In the genomic region with DNA sequence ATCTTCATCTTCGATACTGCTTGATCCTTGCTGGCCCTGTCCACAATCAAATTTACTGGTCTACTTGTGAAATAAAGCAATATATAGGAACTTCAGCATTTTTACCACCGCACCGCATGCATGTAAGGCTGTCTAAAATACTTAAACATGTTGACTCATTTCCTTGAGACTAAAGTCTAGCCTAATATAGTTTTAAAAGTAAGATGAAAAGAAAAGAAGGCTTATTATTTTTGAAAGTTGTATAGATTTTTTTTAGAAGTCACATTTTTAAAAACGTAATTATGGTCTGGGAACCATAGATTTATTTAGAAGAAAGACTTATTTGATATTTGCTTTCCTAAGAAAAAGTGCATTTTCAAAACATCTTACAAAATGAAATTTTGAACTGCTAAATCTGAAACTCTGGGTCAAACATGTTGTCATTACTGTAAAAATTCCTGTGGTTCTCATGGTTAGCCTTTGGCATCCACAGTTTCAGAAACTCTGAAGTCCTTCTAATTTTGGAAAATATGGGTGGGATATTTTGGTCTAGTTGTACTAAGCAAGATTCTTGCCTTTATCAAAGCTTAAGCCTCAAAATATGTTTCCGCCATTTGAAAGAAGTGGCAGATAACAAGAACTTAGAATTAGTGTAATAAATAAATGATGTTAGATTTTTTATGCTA, we compare ENCODE assay signal across 11 cellular contexts.
A peak's percentile ranks its signal among the peaks of the same experiment; 100 is the strongest.
DNase-seq lines count a peak whose midpoint lies in the region; TF ChIP-seq lines count a peak whose summit lies in the region.
"Had no signal": no experiment of that assay in that cellular context is flagged by ENCODE, and none has a peak within 500 bp of the region (broad histone marks: within the 10 kb centered on the region; RNA-seq: fewer than 3 reads in every experiment).

No MANE protein-coding gene starts in this region.

- H3K4me3 ChIP-seq in ACC112 (ENCODE audit: low read depth, low read length) (no peak overlapping the region), suprapubic skin (no peak overlapping the region), Karpas-422 (ENCODE audit: low read length) (no peak overlapping the region)
- H3K4me3 ChIP-seq: left ventricle myocardium inferior had no signal

- H3K9ac ChIP-seq in Karpas-422 (ENCODE audit: low read length) = no peak overlapping the region

- H4K20me1 ChIP-seq in Karpas-422 (ENCODE audit: insufficient read depth, low read depth, low read length) = no peaks in the 10 kb centered on the region

- H3K27ac ChIP-seq in ACC112 (ENCODE audit: low read depth, low read length) (peak overlapping the region; percentile 53), suprapubic skin (no peak overlapping the region), Karpas-422 (ENCODE audit: low read length) (no peak overlapping the region)
- H3K27ac ChIP-seq: left ventricle myocardium inferior had no signal

- DNase-seq in HT1080 (ENCODE audit: low read depth) (peak; percentile 58), astrocyte of the hippocampus (ENCODE audit: low read depth, low spot score) (peak; percentile 75), iris pigment epithelial cell (ENCODE audit: low read depth) (peak; percentile 86), suprapubic skin (ENCODE audit: low spot score in 2 of 2) (no peak), NCI-H1930 (lab: John Stamatoyannopoulos, UW) (no peak), Karpas-422 (no peak)
- DNase-seq in stimulated activated CD4-positive, alpha-beta T cell treated with anti-CD3 and anti-CD28 coated beads, Interleukin-4, amount 100 ng/mL, for 4 hours = no peak
- DNase-seq: activated gamma-delta T cell; left ventricle myocardium inferior; stimulated activated naive B cell treated with anti-CD40 and anti-IgM and Interleukin-4, amounts not matched to agents 10 μg/mL and 1 μg/mL and 100 μg/mL, for 72 hours had no signal

- no peaks in the 10 kb centered on the region for H3K36me3 ChIP-seq in ACC112 (ENCODE audit: insufficient read depth, low read length)
- H3K36me3 ChIP-seq in suprapubic skin = no peaks in the 10 kb centered on the region
- H3K36me3 ChIP-seq in Karpas-422 (ENCODE audit: insufficient read depth, low read length) = no peaks in the 10 kb centered on the region
- H3K36me3 ChIP-seq: left ventricle myocardium inferior had no signal

- no peak overlapping the region for H3K4me2 ChIP-seq in Karpas-422 (ENCODE audit: low read depth, low read length, poor library complexity, severe bottlenecking)

- H3K9me2 ChIP-seq in Karpas-422 (replicated peaks; ENCODE audit: insufficient read depth, low read length) = no peaks in the 10 kb centered on the region

- 79% methylated on average over 5 of the region's 5 CpGs for WGBS in suprapubic skin

- H3K27me3 ChIP-seq in ACC112 (ENCODE audit: insufficient read depth, low read length) = no peaks in the 10 kb centered on the region
- H3K27me3 ChIP-seq in suprapubic skin = no peaks in the 10 kb centered on the region
- no peaks in the 10 kb centered on the region for H3K27me3 ChIP-seq in Karpas-422 (ENCODE audit: low read length)

- H2AFZ ChIP-seq in ACC112 (ENCODE audit: low read length, unreplicated experiment) = no peak overlapping the region
- H2AFZ ChIP-seq in Karpas-422 (ENCODE audit: low read length) = no peak overlapping the region

- H3K4me1 ChIP-seq in ACC112 (ENCODE audit: control insufficient read depth, insufficient read depth, low read length, unreplicated experiment) (peaks cover 16% of the 10 kb centered on the region), suprapubic skin (no peaks in the 10 kb centered on the region), Karpas-422 (ENCODE audit: low read length) (no peaks in the 10 kb centered on the region)
- H3K4me1 ChIP-seq: left ventricle myocardium inferior had no signal

- TF ChIP-seq POLR2A in suprapubic skin (IDR thresholded peaks at IDR 0.05) = no peak

- TF ChIP-seq EP300 in suprapubic skin (IDR thresholded peaks at IDR 0.05) = no peak

- H3K9me3 ChIP-seq in suprapubic skin (no peaks in the 10 kb centered on the region), Karpas-422 (ENCODE audit: low read length) (no peaks in the 10 kb centered on the region)
- H3K9me3 ChIP-seq: left ventricle myocardium inferior had no signal

- no peak for TF ChIP-seq CTCF in suprapubic skin (IDR thresholded peaks at IDR 0.05)

- H3K79me2 ChIP-seq in ACC112 (ENCODE audit: control insufficient read depth, insufficient read depth, low read length, unreplicated experiment) (no peaks in the 10 kb centered on the region), Karpas-422 (ENCODE audit: low read length) (no peaks in the 10 kb centered on the region)

Comparison
In these comparisons a context has a peak if more than half of its experiments do, and no peak if none do; other contexts are left out.
1. DNase-seq: peak in HT1080 (single experiment), astrocyte of the hippocampus (single experiment) and iris pigment epithelial cell (single experiment); none in suprapubic skin (0 of 2), NCI-H1930 (0 of 2), Karpas-422 (single experiment) and stimulated activated CD4-positive, alpha-beta T cell treated with anti-CD3 and anti-CD28 coated beads, Interleukin-4, amount 100 ng/mL, for 4 hours (0 of 2).